1 cellular context compared by ENCODE assay signal in the genomic region with DNA sequence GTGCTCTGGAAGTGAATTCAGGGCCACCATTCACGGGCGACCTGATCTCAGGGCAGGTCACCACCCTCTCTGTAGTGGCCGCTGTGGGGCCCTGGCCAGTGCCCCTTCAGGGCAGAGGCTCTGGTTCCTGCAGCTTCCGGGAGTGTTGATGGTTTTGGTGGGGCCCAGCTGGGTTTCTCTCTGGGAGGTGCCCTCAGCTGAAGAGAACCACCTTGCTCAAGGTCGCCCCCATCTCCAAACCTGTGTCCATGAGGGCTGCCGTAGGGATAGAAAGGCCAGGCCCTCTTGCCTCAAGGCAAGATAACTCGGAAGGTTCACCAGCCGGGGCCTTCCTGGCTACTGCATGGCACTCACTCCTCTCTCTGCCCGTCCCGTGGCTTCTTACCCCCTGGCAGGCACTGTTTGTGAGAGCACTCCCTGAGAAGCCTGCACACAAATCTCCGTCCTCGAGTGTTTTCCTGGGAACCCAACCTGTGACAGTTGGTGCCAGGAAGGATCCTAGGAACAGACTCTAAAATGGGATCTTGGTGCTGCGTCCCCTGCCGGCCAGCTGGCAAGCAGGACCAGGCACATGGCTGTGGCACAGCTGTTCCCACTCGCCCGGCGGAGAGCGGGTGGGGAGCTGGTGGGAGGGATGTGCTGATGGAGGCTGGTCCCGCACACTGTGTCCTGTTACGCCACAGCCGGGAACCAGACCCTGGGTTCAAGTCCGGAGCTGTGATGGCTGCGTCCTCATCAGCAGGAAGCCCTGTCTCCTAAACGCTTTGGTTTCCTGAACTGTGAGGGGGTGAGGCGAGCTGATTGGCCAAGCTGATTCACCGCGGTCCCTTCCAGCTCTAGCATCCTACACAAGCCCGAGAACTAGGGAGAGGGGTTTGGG.
TF ChIP-seq lines count a peak whose summit lies in the region.

No MANE protein-coding gene starts in this region.

TF ChIP-seq in HepG2, 621 proteins besides CTCF, POLR2A, EP300 and RAD21:
- 0 out of 2 replicates have a peak, but pooled peaks have one; percentile 51 for TF ChIP-seq HNRNPL (IDR thresholded peaks at IDR 0.05; ENCODE audit: low read depth, low read length)
- TF ChIP-seq, protein P1, sequence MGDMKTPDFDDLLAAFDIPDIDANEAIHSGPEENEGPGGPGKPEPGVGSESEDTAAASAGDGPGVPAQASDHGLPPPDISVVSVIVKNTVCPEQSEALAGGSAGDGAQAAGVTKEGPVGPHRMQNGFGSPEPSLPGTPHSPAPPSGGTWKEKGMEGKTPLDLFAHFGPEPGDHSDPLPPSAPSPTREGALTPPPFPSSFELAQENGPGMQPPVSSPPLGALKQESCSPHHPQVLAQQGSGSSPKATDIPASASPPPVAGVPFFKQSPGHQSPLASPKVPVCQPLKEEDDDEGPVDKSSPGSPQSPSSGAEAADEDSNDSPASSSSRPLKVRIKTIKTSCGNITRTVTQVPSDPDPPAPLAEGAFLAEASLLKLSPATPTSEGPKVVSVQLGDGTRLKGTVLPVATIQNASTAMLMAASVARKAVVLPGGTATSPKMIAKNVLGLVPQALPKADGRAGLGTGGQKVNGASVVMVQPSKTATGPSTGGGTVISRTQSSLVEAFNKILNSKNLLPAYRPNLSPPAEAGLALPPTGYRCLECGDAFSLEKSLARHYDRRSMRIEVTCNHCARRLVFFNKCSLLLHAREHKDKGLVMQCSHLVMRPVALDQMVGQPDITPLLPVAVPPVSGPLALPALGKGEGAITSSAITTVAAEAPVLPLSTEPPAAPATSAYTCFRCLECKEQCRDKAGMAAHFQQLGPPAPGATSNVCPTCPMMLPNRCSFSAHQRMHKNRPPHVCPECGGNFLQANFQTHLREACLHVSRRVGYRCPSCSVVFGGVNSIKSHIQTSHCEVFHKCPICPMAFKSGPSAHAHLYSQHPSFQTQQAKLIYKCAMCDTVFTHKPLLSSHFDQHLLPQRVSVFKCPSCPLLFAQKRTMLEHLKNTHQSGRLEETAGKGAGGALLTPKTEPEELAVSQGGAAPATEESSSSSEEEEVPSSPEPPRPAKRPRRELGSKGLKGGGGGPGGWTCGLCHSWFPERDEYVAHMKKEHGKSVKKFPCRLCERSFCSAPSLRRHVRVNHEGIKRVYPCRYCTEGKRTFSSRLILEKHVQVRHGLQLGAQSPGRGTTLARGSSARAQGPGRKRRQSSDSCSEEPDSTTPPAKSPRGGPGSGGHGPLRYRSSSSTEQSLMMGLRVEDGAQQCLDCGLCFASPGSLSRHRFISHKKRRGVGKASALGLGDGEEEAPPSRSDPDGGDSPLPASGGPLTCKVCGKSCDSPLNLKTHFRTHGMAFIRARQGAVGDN (CRISPR knock-in tag; IDR thresholded peaks at IDR 0.05): peak; percentile 29
- no peak for TF ChIP-seq CHD2 (IDR thresholded peaks at IDR 0.05; ENCODE audit: low read depth, low read length)
- 0 out of 2 replicates have a peak, but pooled peaks have one; percentile 32 for TF ChIP-seq NFIB (CRISPR knock-in tag; IDR thresholded peaks at IDR 0.05; ENCODE audit: borderline replicate concordance)
